23 cellular contexts compared by ENCODE assay signal in genomic region chr3:77780621-77781020, GRCh38.
DNase-seq lines count a peak whose midpoint lies in the region; ATAC-seq and TF ChIP-seq lines count a peak whose summit lies in the region.
"Had no signal": no experiment of that assay in that cellular context is flagged by ENCODE, and none has a peak within 500 bp of the region (broad histone marks: within the 10 kb centered on the region; RNA-seq: fewer than 3 reads in every experiment).

No MANE protein-coding gene starts in this region.

- H2AFZ ChIP-seq in MM.1S (ENCODE audit: low read length): no peak overlapping the region; the same call in 1 of the 2 replicates

- no peaks in the 10 kb centered on the region for H3K9me3 ChIP-seq in MM.1S (replicated peaks; ENCODE audit: insufficient read depth, low read length)
- H3K9me3 ChIP-seq: colonic mucosa, esophagus muscularis mucosa, right lobe of liver had no signal

- H3K9ac ChIP-seq in MM.1S (ENCODE audit: low read length): no peak overlapping the region
- H3K9ac ChIP-seq: KMS-11, neural progenitor cell had no signal

- H3K4me1 ChIP-seq in MM.1S (ENCODE audit: low read length): no peaks in the 10 kb centered on the region
- H3K4me1 ChIP-seq: colonic mucosa, esophagus muscularis mucosa, right lobe of liver had no signal

- H3K79me2 ChIP-seq in MM.1S (ENCODE audit: low read length): no peaks in the 10 kb centered on the region

- no peak for ATAC-seq in HG02588 (IDR thresholded peaks at IDR 0.05; ENCODE audit: unreplicated experiment)
- ATAC-seq: activated CD8-positive, alpha-beta memory T cell treated with anti-CD3 and anti-CD28 coated beads, Interleukin-2, amount 10 ng/mL, durations not matched to agents 7 days and 5 days; activated T-cell treated with anti-CD3 and anti-CD28 coated beads, Interleukin-2, amount 50 U/mL, for 72 hours; left colon; right lobe of liver; WTC11 had no signal

- no peak for TF ChIP-seq CTCF in MM.1S (IDR thresholded peaks at IDR 0.05; ENCODE audit: low read length)
- no peak for TF ChIP-seq CTCF in astrocyte of the cerebellum (IDR thresholded peaks at IDR 0.05; ENCODE audit: low read depth, low read length, missing control alignments)

- in situ Hi-C loops in astrocyte of the cerebellum (cut with HindIII; ENCODE audit: low sequenced_read_pairs): no loop called here

- H3K36me3 ChIP-seq in MM.1S (replicated peaks; ENCODE audit: insufficient read depth, low read length): no peaks in the 10 kb centered on the region
- H3K36me3 ChIP-seq: colonic mucosa, esophagus muscularis mucosa, neural progenitor cell, right lobe of liver had no signal

- H3K27me3 ChIP-seq in MM.1S (replicated peaks; ENCODE audit: insufficient read depth, low read length): no peaks in the 10 kb centered on the region
- H3K27me3 ChIP-seq: colonic mucosa, esophagus muscularis mucosa, neural progenitor cell, right lobe of liver had no signal

- DNase-seq in MM.1S: peak; percentile 12
- peak; percentile 23 for DNase-seq in NCI-H524 treated with DMSO at 0.1 percent for 48 hours (lab: John Stamatoyannopoulos, UW)
- peak; percentile 8 for DNase-seq in astrocyte of the cerebellum (ENCODE audit: low read depth)
- peak; percentile 41 for DNase-seq in pons (ENCODE audit: low spot score)
- DNase-seq in substantia nigra (lab: John Stamatoyannopoulos, UW): no peak
- no peak for DNase-seq in kidney glomerular epithelial cell (lab: John Stamatoyannopoulos, UW)
- DNase-seq: activated CD8-positive, alpha-beta memory T cell treated with anti-CD3 and anti-CD28 coated beads, Interleukin-2, amount 10 ng/mL, durations not matched to agents 7 days and 5 days; activated naive CD4-positive, alpha-beta T cell treated with Interleukin-2 at 50 U/mL for 16 hours; activated T-cell treated with anti-CD3 and anti-CD28 coated beads, Interleukin-2, amount 50 U/mL, for 72 hours; colonic mucosa; EL; foreskin melanocyte; GOT3; left colon; NCI-H187; NCI-H345; right lobe of liver; stimulated activated CD4-positive, alpha-beta T cell treated with anti-CD3 and anti-CD28 coated beads, Interleukin-4, amount 100 ng/mL, for 1 hour had no signal

- H3K27ac ChIP-seq in MM.1S (ENCODE audit: low read length): no peak overlapping the region
- no peak overlapping the region for H3K27ac ChIP-seq in substantia nigra (ENCODE audit: low read depth, low read length, poor library complexity, severe bottlenecking)
- H3K27ac ChIP-seq: colonic mucosa, esophagus muscularis mucosa, KMS-11, neural progenitor cell, right lobe of liver had no signal

- H3K4me3 ChIP-seq in MM.1S (ENCODE audit: low read length) (no peak overlapping the region), astrocyte of the cerebellum (ENCODE audit: low read depth, low read length) (no peak overlapping the region)
- H3K4me3 ChIP-seq: colonic mucosa, esophagus muscularis mucosa, neural progenitor cell, right lobe of liver had no signal

- no peaks in the 10 kb centered on the region for H3F3A ChIP-seq in MM.1S (ENCODE audit: insufficient read depth, low read length)

- H4K20me1 ChIP-seq in MM.1S (ENCODE audit: insufficient read depth, low read length): no peaks in the 10 kb centered on the region

- H3K9me2 ChIP-seq in MM.1S (replicated peaks; ENCODE audit: insufficient read depth, low read length): no peaks in the 10 kb centered on the region

- H3K4me2 ChIP-seq in MM.1S (ENCODE audit: low read depth, low read length): no peak overlapping the region
- H3K4me2 ChIP-seq: KMS-11 had no signal

Comparison
In these comparisons a context has a peak if more than half of its experiments do, and no peak if none do; other contexts are left out.
1. DNase-seq: peak in MM.1S (single experiment), NCI-H524 treated with DMSO at 0.1 percent for 48 hours (single experiment), astrocyte of the cerebellum (single experiment) and pons (single experiment); none in substantia nigra (0 of 49) and kidney glomerular epithelial cell (single experiment).